ENCODE assay signal across 8 cellular contexts in the genomic region with DNA sequence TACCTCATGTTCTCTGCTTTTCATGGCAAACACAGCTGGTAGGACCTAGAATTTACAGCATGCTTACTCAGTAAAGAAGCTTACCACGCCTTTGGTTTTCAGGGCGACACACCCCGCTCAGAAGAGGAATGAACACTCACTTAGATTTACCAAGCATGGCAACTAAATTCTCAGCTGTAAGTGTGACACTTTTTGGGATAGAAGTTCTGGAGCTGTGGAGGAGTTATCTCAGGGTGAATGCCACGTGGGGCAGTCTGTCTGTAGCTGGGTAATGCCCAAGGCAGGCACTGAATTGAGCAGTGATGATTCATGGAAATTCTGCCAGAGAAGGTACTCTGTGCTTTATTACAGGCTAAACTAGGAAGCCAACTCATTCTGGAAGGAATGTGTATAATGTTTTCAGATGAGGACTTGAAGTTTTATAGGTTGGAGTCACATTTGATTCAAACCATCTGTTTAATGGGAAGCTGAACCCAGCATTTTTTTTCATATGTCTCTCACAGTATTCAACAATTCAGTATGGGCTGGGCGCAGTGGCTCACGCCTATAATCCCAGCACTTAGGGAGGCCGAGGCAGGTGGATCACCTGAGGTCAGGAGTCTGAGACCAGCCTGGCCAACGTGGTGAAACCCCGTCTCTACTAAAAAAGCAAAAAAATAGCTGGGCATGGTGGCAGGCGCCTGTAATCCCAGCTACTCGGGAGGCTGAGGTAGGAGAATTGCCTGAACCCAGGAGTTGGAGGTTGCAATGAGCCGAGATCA. TPM values are rescaled to one million over a fixed set of nuclear protein-coding genes. Genes with fewer than 3 reads are reported as not detected.
DNase-seq lines count a peak whose midpoint lies in the region; ATAC-seq and TF ChIP-seq lines count a peak whose summit lies in the region.

No MANE protein-coding gene starts in this region.

- DNase-seq in ELR (ENCODE audit: low read depth), result peak; percentile 99
- DNase-seq in SK-N-MC (ENCODE audit: low read depth, low spot score), result peak; percentile 66
- peak; percentile 99 for DNase-seq in fibroblast of villous mesenchyme (ENCODE audit: low read depth)
- peak; percentile 95 for DNase-seq in skeletal muscle cell (ENCODE audit: low read depth)
- DNase-seq in activated CD4-positive, alpha-beta T cell treated with anti-CD3 and anti-CD28 coated beads for 4 hours, result no peak
- DNase-seq in NCI-H1092 (lab: John Stamatoyannopoulos, UW), result no peak
- DNase-seq in naive thymus-derived CD4-positive, alpha-beta T cell, result no peak

- peaks cover 4 to 16% (median 14%) of the 10 kb centered on the region in 7 donors for H3K4me1 Mint-ChIP-seq in naive thymus-derived CD4-positive, alpha-beta T cell

- no peak overlapping the region for H3K27ac Mint-ChIP-seq in naive thymus-derived CD4-positive, alpha-beta T cell

- no peak for ATAC-seq in GM21360 (IDR thresholded peaks at IDR 0.05; ENCODE audit: unreplicated experiment)
- ATAC-seq in naive thymus-derived CD4-positive, alpha-beta T cell, result no peak

- peak overlapping the region; percentile 57 for H3K4me3 ChIP-seq in SK-N-MC
- no peak overlapping the region for H3K4me3 ChIP-seq in fibroblast of villous mesenchyme (ENCODE audit: low read depth, low read length)
- no peak overlapping the region for H3K4me3 ChIP-seq in skeletal muscle cell (ENCODE audit: low read depth, low read length)
- no peak overlapping the region for H3K4me3 ChIP-seq in naive thymus-derived CD4-positive, alpha-beta T cell (ENCODE audit: low read length)

- peak overlapping the region; percentile 65 for H3K9ac ChIP-seq in SK-N-MC (ENCODE audit: insufficient read length)

- peaks cover 0 to 6% (median 0%) of the 10 kb centered on the region in 5 donors for H3K27me3 Mint-ChIP-seq in naive thymus-derived CD4-positive, alpha-beta T cell

- peaks cover 0 to 5% (median 2%) of the 10 kb centered on the region in 5 donors for H3K36me3 Mint-ChIP-seq in naive thymus-derived CD4-positive, alpha-beta T cell

- TF ChIP-seq CTCF in fibroblast of villous mesenchyme (IDR thresholded peaks at IDR 0.05; ENCODE audit: insufficient read depth, low read depth, low read length), result peak; percentile 18

- H3K4me3 Mint-ChIP-seq in naive thymus-derived CD4-positive, alpha-beta T cell, result no peak overlapping the region

- POLR2A ChIA-PET in naive thymus-derived CD4-positive, alpha-beta T cell (lab: Charles Lee), result no interaction called here

- no peaks in the 10 kb centered on the region for H3K9me3 ChIP-seq in SK-N-MC (ENCODE audit: low read depth, low read length)
- H3K9me3 ChIP-seq in naive thymus-derived CD4-positive, alpha-beta T cell (ENCODE audit: control insufficient read depth in 2 of 3, low read length in 3 of 3), result no peaks in the 10 kb centered on the region

- peak overlapping the region; percentile 94 for H3K27ac ChIP-seq in SK-N-MC
- H3K27ac ChIP-seq in naive thymus-derived CD4-positive, alpha-beta T cell (ENCODE audit: low read depth, low read length), result no peak overlapping the region

- H3K27me3 ChIP-seq in naive thymus-derived CD4-positive, alpha-beta T cell (ENCODE audit: control insufficient read depth in 2 of 2, insufficient read depth in 2 of 2, low read length in 2 of 2), result no peaks in the 10 kb centered on the region

- intact Hi-C loops in naive thymus-derived CD4-positive, alpha-beta T cell (cut with micrococcal nuclease), result loop anchor here in 1 of 2 donors (10.0 kb wide), 1 partner anchor 769 kb away; no protein-coding TSS in a partner anchor

- peaks cover 0 to 9% of the 10 kb centered on the region in 2 donors for H3K4me1 ChIP-seq in naive thymus-derived CD4-positive, alpha-beta T cell (ENCODE audit: control insufficient read depth in 2 of 2, insufficient read depth in 2 of 2, low read length in 2 of 2)

- CTCF ChIA-PET in naive thymus-derived CD4-positive, alpha-beta T cell (lab: Charles Lee), result interaction anchor here (0.6 to 6.8 kb wide), 3 partner anchors 158 to 415 kb away, joined by 3 to 99 read pairs (median 4); no protein-coding TSS in a partner anchor

- peaks cover 3% of the 10 kb centered on the region for H3K36me3 ChIP-seq in SK-N-MC (ENCODE audit: insufficient read depth, low read length)
- H3K36me3 ChIP-seq in naive thymus-derived CD4-positive, alpha-beta T cell (ENCODE audit: control insufficient read depth in 2 of 3, insufficient read depth in 3 of 3, low read length in 3 of 3), result no peaks in the 10 kb centered on the region

- no peaks in the 10 kb centered on the region for H3K9me3 Mint-ChIP-seq in naive thymus-derived CD4-positive, alpha-beta T cell

RNA-seq across cellular contexts. Expression of gene PRIM2, which starts 3.5 kb away (rescaled TPM):
- total RNA-seq in fibroblast of villous mesenchyme, result 33.8 and 51.0 TPM in 2 replicates
- total RNA-seq in naive thymus-derived CD4-positive, alpha-beta T cell, result 10 to 100 TPM; 10.2 to 33.2 (median 12.8) TPM
- polyA plus RNA-seq in naive thymus-derived CD4-positive, alpha-beta T cell, result 10 to 100 TPM in 1 of 2 donors, 1 to 10 TPM in 1; 7.2 to 11.3 TPM

Comparison
In these comparisons a context has a peak if more than half of its experiments do, and no peak if none do; other contexts are left out.
1. DNase-seq: peak in ELR (single experiment), SK-N-MC (single experiment), fibroblast of villous mesenchyme (single experiment) and skeletal muscle cell (single experiment); none in activated CD4-positive, alpha-beta T cell treated with anti-CD3 and anti-CD28 coated beads for 4 hours (0 of 2), NCI-H1092 (single experiment) and naive thymus-derived CD4-positive, alpha-beta T cell (0 of 9).